21 cellular contexts compared by ENCODE assay signal in genomic region chr3:37604336-37604833, GRCh38.
A peak's percentile ranks its signal among the peaks of the same experiment; 100 is the strongest.
DNase-seq lines count a peak whose midpoint lies in the region; ATAC-seq and TF ChIP-seq lines count a peak whose summit lies in the region.
"Had no signal": no experiment of that assay in that cellular context is flagged by ENCODE, and none has a peak within 500 bp of the region (broad histone marks: within the 10 kb centered on the region; RNA-seq: fewer than 3 reads in every experiment).

No MANE protein-coding gene starts in this region.

- H3K27me3 ChIP-seq in ACC112 (ENCODE audit: insufficient read depth, low read length) = no peaks in the 10 kb centered on the region
- H3K27me3 ChIP-seq in ascending aorta = no peaks in the 10 kb centered on the region
- H3K27me3 ChIP-seq in esophagus squamous epithelium = no peaks in the 10 kb centered on the region
- H3K27me3 ChIP-seq in thoracic aorta (replicated peaks; ENCODE audit: insufficient read depth) = no peaks in the 10 kb centered on the region
- H3K27me3 ChIP-seq in MG63 = no peaks in the 10 kb centered on the region
- no peaks in the 10 kb centered on the region for H3K27me3 ChIP-seq in mesendoderm (ENCODE audit: insufficient read depth, low read length, poor library complexity)
- H3K27me3 ChIP-seq: BE2C had no signal

- peak; percentile 91 for ATAC-seq in thoracic aorta (ENCODE audit: insufficient number of reproducible peaks, low FRiP score, low read depth)

- TF ChIP-seq CTCF in ascending aorta (IDR thresholded peaks at IDR 0.05) (no peak), esophagus squamous epithelium (IDR thresholded peaks at IDR 0.05) (no peak), thoracic aorta (IDR thresholded peaks at IDR 0.05) (no peak)

- no peak overlapping the region for H2BK15ac ChIP-seq in mesendoderm (replicated peaks; ENCODE audit: low read depth)

- H4K8ac ChIP-seq in mesendoderm (ENCODE audit: low read depth, low read length) = no peak overlapping the region

- H2AK5ac ChIP-seq in mesendoderm (ENCODE audit: low read length) = no peak overlapping the region

- 49 to 74% methylated on average over 3 of the region's 3 CpGs for WGBS in esophagus squamous epithelium, 2 donors
- no CpG with 5 or more reads among the region's 3 CpGs for WGBS in mesendoderm (ENCODE audit: extremely low coverage, insufficient coverage, low lambda C conversion rate)

- no peak overlapping the region for H3K18ac ChIP-seq in mesendoderm (ENCODE audit: low read length)

- H3K4me3 ChIP-seq in ACC112 (ENCODE audit: low read depth, low read length) (no peak overlapping the region), ascending aorta (no peak overlapping the region), esophagus squamous epithelium (no peak overlapping the region), thoracic aorta (no peak overlapping the region), MG63 (no peak overlapping the region), mesendoderm (ENCODE audit: low read length) (no peak overlapping the region)

- H3K9ac ChIP-seq in mesendoderm (ENCODE audit: low read length) = no peak overlapping the region

- H3K79me1 ChIP-seq in mesendoderm (ENCODE audit: low read length) = no peaks in the 10 kb centered on the region

- no peak overlapping the region for H3K4me2 ChIP-seq in mesendoderm (ENCODE audit: low read length)

- DNase-seq in ascending aorta (ENCODE audit: low spot score in 2 of 2) (no peak), esophagus squamous epithelium (lab: John Stamatoyannopoulos, UW) (no peak), thoracic aorta (ENCODE audit: low spot score) (no peak), MG63 (no peak), mesendoderm (no peak), NCI-H1417 treated with DMSO at 0.1 percent for 48 hours (lab: John Stamatoyannopoulos, UW) (no peak)
- no peak for DNase-seq in activated CD4-positive, alpha-beta T cell treated with anti-CD3 and anti-CD28 coated beads, Interleukin-2, amount 50 U/mL, for 4 hours
- DNase-seq: 8988T; ACHN; BE2C; C1 segment of cervical spinal cord; Caco-2; CD4-positive, CD25-positive, alpha-beta regulatory T cell; CD8-positive, alpha-beta memory T cell; DMS79 treated with DMSO at 0.1 percent for 48 hours; GF-D8; GOT3; H7; HFFc6 had no signal

- H3K23ac ChIP-seq in mesendoderm (ENCODE audit: low read length) = no peak overlapping the region

- no peak overlapping the region for H2BK120ac ChIP-seq in mesendoderm (ENCODE audit: low read depth, low read length)

- H3K36me3 ChIP-seq in ACC112 (ENCODE audit: insufficient read depth, low read length) (no peaks in the 10 kb centered on the region), ascending aorta (no peaks in the 10 kb centered on the region), esophagus squamous epithelium (no peaks in the 10 kb centered on the region), thoracic aorta (no peaks in the 10 kb centered on the region), MG63 (no peaks in the 10 kb centered on the region), mesendoderm (ENCODE audit: control insufficient read depth, insufficient read depth, low read length) (no peaks in the 10 kb centered on the region)
- H3K36me3 ChIP-seq: BE2C had no signal

- peak overlapping the region; percentile 1 for H2AFZ ChIP-seq in ACC112 (ENCODE audit: low read length, unreplicated experiment)

- no peak overlapping the region for H3K4ac ChIP-seq in mesendoderm (ENCODE audit: low read depth, low read length)

- no peak overlapping the region for H2BK5ac ChIP-seq in mesendoderm (ENCODE audit: low read length)

- no peak for TF ChIP-seq POLR2A in esophagus squamous epithelium (IDR thresholded peaks at IDR 0.05)

- H4K5ac ChIP-seq in mesendoderm (ENCODE audit: low read length) = no peak overlapping the region

- H3K27ac ChIP-seq in ACC112 (ENCODE audit: low read depth, low read length) = peak overlapping the region; percentile 71
- H3K27ac ChIP-seq in ascending aorta = peak overlapping the region; percentile 91 to 92
- H3K27ac ChIP-seq in esophagus squamous epithelium = peak overlapping the region in 3 of 4 donors; percentile 10 to 60 (median 58)
- peak overlapping the region; percentile 84 to 90 for H3K27ac ChIP-seq in thoracic aorta
- no peak overlapping the region for H3K27ac ChIP-seq in mesendoderm (ENCODE audit: low read depth, low read length)
- H3K27ac ChIP-seq: HL-60 had no signal

- H3K79me2 ChIP-seq in ACC112 (ENCODE audit: control insufficient read depth, insufficient read depth, low read length, unreplicated experiment) = no peaks in the 10 kb centered on the region
- no peaks in the 10 kb centered on the region for H3K79me2 ChIP-seq in mesendoderm (ENCODE audit: control insufficient read depth, insufficient read depth, low read length)

- peaks cover 54% of the 10 kb centered on the region for H3K4me1 ChIP-seq in ACC112 (ENCODE audit: control insufficient read depth, insufficient read depth, low read length, unreplicated experiment)
- H3K4me1 ChIP-seq in ascending aorta = peaks cover 11 to 60% of the 10 kb centered on the region in 2 donors
- H3K4me1 ChIP-seq in esophagus squamous epithelium = peaks cover 0 to 43% (median 0%) of the 10 kb centered on the region in 3 donors
- peaks cover 44 to 94% of the 10 kb centered on the region in 2 donors for H3K4me1 ChIP-seq in thoracic aorta (ENCODE audit: control insufficient read depth in 1 of 2, low read depth in 2 of 2)
- H3K4me1 ChIP-seq in mesendoderm (ENCODE audit: control insufficient read depth, low read depth, low read length) = no peaks in the 10 kb centered on the region
- H3K4me1 ChIP-seq: BE2C had no signal

- no peaks in the 10 kb centered on the region for H3K9me3 ChIP-seq in ascending aorta
- no peaks in the 10 kb centered on the region for H3K9me3 ChIP-seq in esophagus squamous epithelium
- no peaks in the 10 kb centered on the region for H3K9me3 ChIP-seq in thoracic aorta
- H3K9me3 ChIP-seq in MG63 = no peaks in the 10 kb centered on the region
- H3K9me3 ChIP-seq: BE2C, Caco-2 had no signal

- intact Hi-C loops in ascending aorta (cut with DNase I) (loop anchor here (2.0 to 5.0 kb wide), 2 partner anchors 14 to 183 kb away; no protein-coding TSS in a partner anchor), esophagus squamous epithelium (cut with DNase I) (no loop called here)

- no peak overlapping the region for H3K56ac ChIP-seq in mesendoderm (ENCODE audit: low read length)
